1 cellular context compared by ENCODE assay signal in the genomic region with DNA sequence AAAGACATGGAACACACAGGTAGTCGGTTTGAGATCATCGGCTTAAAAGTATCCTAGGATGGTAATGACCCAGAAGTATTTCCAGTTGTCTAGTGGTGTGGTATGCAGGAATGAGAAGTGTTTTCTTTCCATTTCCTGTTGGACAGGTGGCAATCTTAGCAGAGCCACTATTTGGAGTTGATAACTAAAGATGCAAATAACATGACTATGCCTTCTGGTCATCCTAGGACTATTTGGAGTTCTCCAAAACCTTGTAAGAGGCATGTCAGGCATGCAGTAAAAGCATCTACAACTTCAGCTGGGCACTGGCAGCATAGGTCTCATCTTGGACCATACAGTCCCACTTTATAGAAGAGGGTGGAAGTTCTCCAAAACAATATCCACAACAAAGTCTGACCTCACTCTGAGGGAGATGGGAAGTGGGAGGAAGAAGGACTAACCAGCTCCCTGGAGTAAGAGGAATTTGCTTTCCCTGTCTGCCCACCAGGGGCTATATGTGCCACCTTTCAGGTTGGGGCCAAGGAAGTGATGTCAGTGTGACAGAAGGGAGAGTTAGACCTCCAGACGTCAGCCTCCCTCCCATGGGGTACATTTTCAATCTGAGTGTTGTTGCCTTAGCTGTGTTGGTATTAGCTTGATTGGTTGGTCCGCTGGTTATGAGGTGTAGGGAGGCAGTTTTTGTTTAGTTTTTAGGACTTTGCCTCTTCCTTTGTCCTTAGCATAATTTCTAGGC.
TF ChIP-seq lines count a peak whose summit lies in the region.

No MANE protein-coding gene starts in this region.

TF ChIP-seq in HepG2, 621 proteins besides CTCF, POLR2A, EP300 and RAD21 (continued from another document):
- no peak for TF ChIP-seq GPBP1L1 (CRISPR knock-in tag; IDR thresholded peaks at IDR 0.05)
- no peak for TF ChIP-seq DBP (CRISPR knock-in tag; IDR thresholded peaks at IDR 0.05; ENCODE audit: not compliant biosample characterization)
- no peak for TF ChIP-seq ZBTB21 (CRISPR knock-in tag; IDR thresholded peaks at IDR 0.05)
- TF ChIP-seq ARID3A (IDR thresholded peaks at IDR 0.05; ENCODE audit: low read depth, low read length) = no peak
- TF ChIP-seq DR1 (CRISPR knock-in tag; IDR thresholded peaks at IDR 0.05) = no peak
- TF ChIP-seq, protein P1, sequence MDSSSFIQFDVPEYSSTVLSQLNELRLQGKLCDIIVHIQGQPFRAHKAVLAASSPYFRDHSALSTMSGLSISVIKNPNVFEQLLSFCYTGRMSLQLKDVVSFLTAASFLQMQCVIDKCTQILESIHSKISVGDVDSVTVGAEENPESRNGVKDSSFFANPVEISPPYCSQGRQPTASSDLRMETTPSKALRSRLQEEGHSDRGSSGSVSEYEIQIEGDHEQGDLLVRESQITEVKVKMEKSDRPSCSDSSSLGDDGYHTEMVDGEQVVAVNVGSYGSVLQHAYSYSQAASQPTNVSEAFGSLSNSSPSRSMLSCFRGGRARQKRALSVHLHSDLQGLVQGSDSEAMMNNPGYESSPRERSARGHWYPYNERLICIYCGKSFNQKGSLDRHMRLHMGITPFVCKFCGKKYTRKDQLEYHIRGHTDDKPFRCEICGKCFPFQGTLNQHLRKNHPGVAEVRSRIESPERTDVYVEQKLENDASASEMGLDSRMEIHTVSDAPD (CRISPR knock-in tag; IDR thresholded peaks at IDR 0.05) = no peak
- no peak for TF ChIP-seq ZNF550 (CRISPR knock-in tag; IDR thresholded peaks at IDR 0.05; ENCODE audit: borderline replicate concordance)
- no peak for TF ChIP-seq ZNF552 (CRISPR knock-in tag; IDR thresholded peaks at IDR 0.05; ENCODE audit: borderline replicate concordance)
- TF ChIP-seq ZNF501 (CRISPR knock-in tag; IDR thresholded peaks at IDR 0.05) = no peak
